9 cellular contexts compared by ENCODE assay signal in genomic region chr2:232230557-232230956, GRCh38.
A peak's percentile ranks its signal among the peaks of the same experiment; 100 is the strongest.
DNase-seq lines count a peak whose midpoint lies in the region; ATAC-seq and TF ChIP-seq lines count a peak whose summit lies in the region.
"Had no signal": no experiment of that assay in that cellular context is flagged by ENCODE, and none has a peak within 500 bp of the region (broad histone marks: within the 10 kb centered on the region; RNA-seq: fewer than 3 reads in every experiment).

No MANE protein-coding gene starts in this region.

- ATAC-seq in body of pancreas: no peak
- ATAC-seq in GM18505 (IDR thresholded peaks at IDR 0.05; ENCODE audit: unreplicated experiment): no peak
- no peak for ATAC-seq in HG03159 (IDR thresholded peaks at IDR 0.05; ENCODE audit: unreplicated experiment)

- no peaks in the 10 kb centered on the region for H3K36me3 Mint-ChIP-seq in nephron progenitor cell (ENCODE audit: low read depth)

- H3K4me1 Mint-ChIP-seq in nephron progenitor cell: no peaks in the 10 kb centered on the region

- no peak for TF ChIP-seq POLR2A in body of pancreas (IDR thresholded peaks at IDR 0.05)
- TF ChIP-seq POLR2A in GM18505 (IDR thresholded peaks at IDR 0.05; ENCODE audit: borderline replicate concordance, extremely low read depth, insufficient read depth, insufficient read length): no peak
- TF ChIP-seq POLR2A in esophagus squamous epithelium (IDR thresholded peaks at IDR 0.05): no peak

- intact Hi-C loops in body of pancreas (cut with DNase I) (no loop called here), esophagus squamous epithelium (cut with DNase I) (no loop called here)

- H3K27me3 Mint-ChIP-seq in nephron progenitor cell (ENCODE audit: low read depth, poor library complexity): peaks cover 10% of the 10 kb centered on the region

- peaks cover 25% of the 10 kb centered on the region for H3K4me1 ChIP-seq in body of pancreas
- H3K4me1 ChIP-seq in esophagus squamous epithelium: peaks cover 4 to 60% (median 5%) of the 10 kb centered on the region in 3 donors

- H3K27ac ChIP-seq in body of pancreas (no peak overlapping the region), esophagus squamous epithelium (no peak overlapping the region)

- DNase-seq in GM10266 (ENCODE audit: extremely low spot score): peak; percentile 24
- DNase-seq in LHCN-M2 (ENCODE audit: low read depth): peak; percentile 20
- peak in 3 of 4 donors; percentile 5 to 15 (median 15) for DNase-seq in body of pancreas
- DNase-seq in nephron progenitor cell: peak; percentile 27
- no peak for DNase-seq in AG08396 (ENCODE audit: low spot score)
- no peak for DNase-seq in esophagus squamous epithelium (lab: John Stamatoyannopoulos, UW)
- DNase-seq: MV-4-11 had no signal

- H3K4me3 ChIP-seq in body of pancreas (no peak overlapping the region), esophagus squamous epithelium (no peak overlapping the region)

- no peak overlapping the region for H3K4me3 Mint-ChIP-seq in nephron progenitor cell

- TF ChIP-seq CTCF in GM10266 (IDR thresholded peaks at IDR 0.05; ENCODE audit: control insufficient read depth, insufficient read depth, low read depth, missing control alignments): peak; percentile 28
- TF ChIP-seq CTCF in body of pancreas (IDR thresholded peaks at IDR 0.05): no peak
- peak; percentile 35 for TF ChIP-seq CTCF in nephron progenitor cell (IDR thresholded peaks at IDR 0.05)
- TF ChIP-seq CTCF in esophagus squamous epithelium (IDR thresholded peaks at IDR 0.05): peak in 3 of 6 experiments; percentile 8 to 40 (median 14)

- H3K9me3 ChIP-seq in body of pancreas (no peaks in the 10 kb centered on the region), esophagus squamous epithelium (no peaks in the 10 kb centered on the region)

- no peaks in the 10 kb centered on the region for H3K27me3 ChIP-seq in body of pancreas
- no peaks in the 10 kb centered on the region for H3K27me3 ChIP-seq in esophagus squamous epithelium

- WGBS in body of pancreas, 2 donors: 76 to 85% methylated on average over 3 of the region's 3 CpGs
- WGBS in esophagus squamous epithelium, 2 donors: 97 to 100% methylated on average over 3 of the region's 3 CpGs

- H3K9me3 Mint-ChIP-seq in nephron progenitor cell: no peaks in the 10 kb centered on the region

- no peak overlapping the region for H3K27ac Mint-ChIP-seq in nephron progenitor cell

- H3K36me3 ChIP-seq in body of pancreas (replicated peaks in 1 of 2; ENCODE audit: insufficient read depth in 1 of 2, low read depth in 2 of 2) (no peaks in the 10 kb centered on the region), esophagus squamous epithelium (no peaks in the 10 kb centered on the region)

Comparison
In these comparisons a context has a peak if more than half of its experiments do, and no peak if none do; other contexts are left out.
1. DNase-seq: peak in GM10266 (single experiment), LHCN-M2 (single experiment), body of pancreas (3 of 4) and nephron progenitor cell (single experiment); none in AG08396 (single experiment) and esophagus squamous epithelium (single experiment).
2. CTCF ChIP-seq: peak in GM10266 (single experiment) and nephron progenitor cell (single experiment); none in body of pancreas (0 of 7).